In genomic region chr10:62268027-62268398, GRCh38 we compare ENCODE assay signal across 8 cellular contexts. TPM values are rescaled to one million over a fixed set of nuclear protein-coding genes. Genes with fewer than 3 reads are reported as not detected.
DNase-seq lines count a peak whose midpoint lies in the region; ATAC-seq and TF ChIP-seq lines count a peak whose summit lies in the region.

No MANE protein-coding gene starts in this region.

- H3K27me3 ChIP-seq in CD4-positive, CD25-positive, alpha-beta regulatory T cell (ENCODE audit: control insufficient read depth, insufficient read depth, low read length): peaks cover 10% of the 10 kb centered on the region
- no peaks in the 10 kb centered on the region for H3K27me3 ChIP-seq in right lobe of liver
- no peaks in the 10 kb centered on the region for H3K27me3 ChIP-seq in upper lobe of right lung

- no peaks in the 10 kb centered on the region for H3K9me3 Mint-ChIP-seq in CD4-positive, CD25-positive, alpha-beta regulatory T cell
- H3K9me3 Mint-ChIP-seq in activated naive CD8-positive, alpha-beta T cell (ENCODE audit: low read depth): no peaks in the 10 kb centered on the region

- H3K27ac ChIP-seq in CD4-positive, CD25-positive, alpha-beta regulatory T cell (ENCODE audit: insufficient read depth, low read length, poor library complexity, severe bottlenecking): no peak overlapping the region
- H3K27ac ChIP-seq in right lobe of liver: no peak overlapping the region
- no peak overlapping the region for H3K27ac ChIP-seq in upper lobe of right lung

- H3K36me3 ChIP-seq in CD4-positive, CD25-positive, alpha-beta regulatory T cell (ENCODE audit: control insufficient read depth, insufficient read depth, low read length): no peaks in the 10 kb centered on the region
- H3K36me3 ChIP-seq in right lobe of liver (no peaks in the 10 kb centered on the region), upper lobe of right lung (no peaks in the 10 kb centered on the region)

- no peak for DNase-seq in CD4-positive, CD25-positive, alpha-beta regulatory T cell
- peak in 1 of 3 donors; percentile 45 for DNase-seq in right lobe of liver
- DNase-seq in upper lobe of right lung: peak; percentile 60
- no peak for DNase-seq in central memory CD4-positive, alpha-beta T cell

- H3K4me1 ChIP-seq in CD4-positive, CD25-positive, alpha-beta regulatory T cell (ENCODE audit: control insufficient read depth, insufficient read depth, low read length, poor library complexity, severe bottlenecking): peaks cover 19% of the 10 kb centered on the region
- H3K4me1 ChIP-seq in right lobe of liver (peaks cover 0 to 6% (median 0%) of the 10 kb centered on the region in 4 donors), upper lobe of right lung (peaks cover 5% of the 10 kb centered on the region)

- no peak for ATAC-seq in CD4-positive, CD25-positive, alpha-beta regulatory T cell (ENCODE audit: low read depth in 2 of 2)
- ATAC-seq in HG03175 (IDR thresholded peaks at IDR 0.05; ENCODE audit: unreplicated experiment): peak; percentile 3
- no peak for ATAC-seq in right lobe of liver
- ATAC-seq in upper lobe of right lung: no peak
- no peak for ATAC-seq in GM21528 (IDR thresholded peaks at IDR 0.05; ENCODE audit: low FRiP score, unreplicated experiment)
- ATAC-seq in GM18502 (IDR thresholded peaks at IDR 0.05; ENCODE audit: poor library complexity, unreplicated experiment): no peak

- H3K4me3 Mint-ChIP-seq in CD4-positive, CD25-positive, alpha-beta regulatory T cell: peak overlapping the region; percentile 48 to 89 (median 76)
- peak overlapping the region; percentile 92 for H3K4me3 Mint-ChIP-seq in activated naive CD8-positive, alpha-beta T cell

- TF ChIP-seq CTCF in right lobe of liver (IDR thresholded peaks at IDR 0.05) (no peak), upper lobe of right lung (IDR thresholded peaks at IDR 0.05) (no peak)

- intact Hi-C loops in right lobe of liver (cut with DNase I) (no loop called here), upper lobe of right lung (cut with DNase I) (no loop called here)

- 3% methylated on average over 9 of the region's 19 CpGs for WGBS in right lobe of liver (ENCODE audit: insufficient coverage, low coverage, low lambda C conversion rate, missing lambda C conversion rate)

- H3K36me3 Mint-ChIP-seq in CD4-positive, CD25-positive, alpha-beta regulatory T cell: no peaks in the 10 kb centered on the region
- no peaks in the 10 kb centered on the region for H3K36me3 Mint-ChIP-seq in activated naive CD8-positive, alpha-beta T cell

- H3K9me3 ChIP-seq in CD4-positive, CD25-positive, alpha-beta regulatory T cell (ENCODE audit: control insufficient read depth in 2 of 2, low read length in 2 of 2): no peaks in the 10 kb centered on the region
- H3K9me3 ChIP-seq in right lobe of liver: no peaks in the 10 kb centered on the region
- no peaks in the 10 kb centered on the region for H3K9me3 ChIP-seq in upper lobe of right lung

- peaks cover 42% of the 10 kb centered on the region for H3K27me3 Mint-ChIP-seq in CD4-positive, CD25-positive, alpha-beta regulatory T cell
- H3K27me3 Mint-ChIP-seq in activated naive CD8-positive, alpha-beta T cell: peaks cover 17% of the 10 kb centered on the region

- H3K4me1 Mint-ChIP-seq in CD4-positive, CD25-positive, alpha-beta regulatory T cell: peaks cover 0 to 20% (median 15%) of the 10 kb centered on the region in 4 donors
- peaks cover 7% of the 10 kb centered on the region for H3K4me1 Mint-ChIP-seq in activated naive CD8-positive, alpha-beta T cell (ENCODE audit: low read depth)

- TF ChIP-seq POLR2A in right lobe of liver (IDR thresholded peaks at IDR 0.05): no peak

- H3K27ac Mint-ChIP-seq in CD4-positive, CD25-positive, alpha-beta regulatory T cell: no peak overlapping the region
- no peak overlapping the region for H3K27ac Mint-ChIP-seq in activated naive CD8-positive, alpha-beta T cell

- H3K4me3 ChIP-seq in CD4-positive, CD25-positive, alpha-beta regulatory T cell (ENCODE audit: low read depth, low read length): peak overlapping the region; percentile 38
- H3K4me3 ChIP-seq in right lobe of liver (peak overlapping the region; percentile 63 to 71 (median 71)), upper lobe of right lung (peak overlapping the region; percentile 71)

RNA-seq across cellular contexts. Expression of gene RTKN2, which starts 0.6 kb away (rescaled TPM):
- total RNA-seq in CD4-positive, CD25-positive, alpha-beta regulatory T cell: 99.5 TPM
- 10 to 100 TPM; 38.0 to 64.2 (median 60.4) TPM for polyA plus RNA-seq in CD4-positive, CD25-positive, alpha-beta regulatory T cell
- total RNA-seq in right lobe of liver (under 1 TPM in 2 of 6 experiments, not detected in 4; 0.06 to 0.12 TPM), upper lobe of right lung (93.7 TPM)

Comparison
In these comparisons a context has a peak if more than half of its experiments do, and no peak if none do; other contexts are left out.
1. RNA of gene RTKN2, which starts 0.6 kb away (total RNA-seq): 99.5 TPM in CD4-positive, CD25-positive, alpha-beta regulatory T cell (single experiment) and 93.7 TPM in upper lobe of right lung (single experiment); 0.06 to 0.12 TPM in right lobe of liver; every median in the first group is over 10 times any median in the second.
2. Peak in every context shown above with its lines, with median percentiles within 50 percentile points of each other: H3K4me3 ChIP-seq.